26 cellular contexts compared by ENCODE assay signal in the genomic region with DNA sequence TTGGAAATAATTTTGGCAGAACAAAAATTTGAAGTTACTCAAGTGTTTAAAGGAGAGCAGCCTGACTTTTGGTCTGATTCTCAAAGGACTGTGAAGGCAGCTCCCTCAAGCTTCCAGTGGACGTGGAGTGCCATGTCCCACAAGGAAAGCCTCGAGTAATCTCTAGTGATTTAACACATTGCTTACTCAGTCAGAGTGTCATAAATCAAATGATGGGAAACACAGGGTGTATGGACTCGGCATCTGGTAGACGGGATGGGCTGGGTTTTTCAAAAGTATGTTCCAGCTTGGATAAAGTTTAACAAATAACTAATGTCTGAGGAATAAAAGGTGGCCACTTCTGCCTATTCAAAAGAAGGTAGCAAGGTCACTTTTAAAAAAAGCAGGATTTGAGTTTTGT. TPM values are rescaled to one million over a fixed set of nuclear protein-coding genes. Genes with fewer than 3 reads are reported as not detected.
DNase-seq lines count a peak whose midpoint lies in the region; ATAC-seq and TF ChIP-seq lines count a peak whose summit lies in the region.
"Had no signal": no experiment of that assay in that cellular context is flagged by ENCODE, and none has a peak within 500 bp of the region (broad histone marks: within the 10 kb centered on the region; RNA-seq: fewer than 3 reads in every experiment).

No MANE protein-coding gene starts in this region.

- no peaks in the 10 kb centered on the region for H3K79me2 ChIP-seq in smooth muscle cell (ENCODE audit: low read depth)

- no peak overlapping the region for H2AFZ ChIP-seq in smooth muscle cell (ENCODE audit: low read depth)
- H2AFZ ChIP-seq: PC-9 had no signal

- peak overlapping the region; percentile 9 for H3K27ac Mint-ChIP-seq in progenitor cell of endocrine pancreas
- H3K27ac Mint-ChIP-seq: CD8-positive, alpha-beta T cell; IgD-negative memory B cell had no signal

- intact Hi-C loops in left colon (cut with DNase I, micrococcal nuclease) = no loop called here

- 2% methylated on average over 4 of the region's 4 CpGs for WGBS in smooth muscle cell (ENCODE audit: low lambda C conversion rate)

- H3K4me1 ChIP-seq in smooth muscle cell (ENCODE audit: low read depth) = peaks cover 27% of the 10 kb centered on the region

- peak overlapping the region; percentile 18 for H3K9ac ChIP-seq in smooth muscle cell (ENCODE audit: low read depth)

- H3K27me3 Mint-ChIP-seq in progenitor cell of endocrine pancreas = no peaks in the 10 kb centered on the region
- H3K27me3 Mint-ChIP-seq: IgD-negative memory B cell had no signal

- H3K36me3 ChIP-seq in smooth muscle cell (ENCODE audit: low read depth) = no peaks in the 10 kb centered on the region
- H3K36me3 ChIP-seq in MG63 = no peaks in the 10 kb centered on the region

- H3K4me3 Mint-ChIP-seq in progenitor cell of endocrine pancreas (ENCODE audit: low read depth) = no peak overlapping the region
- H3K4me3 Mint-ChIP-seq: CD8-positive, alpha-beta T cell; IgD-negative memory B cell had no signal

- peaks cover 14% of the 10 kb centered on the region for H4K20me1 ChIP-seq in smooth muscle cell (ENCODE audit: low read depth)

- H3K4me2 ChIP-seq in smooth muscle cell = peak overlapping the region; percentile 77
- H3K4me2 ChIP-seq: PC-9 had no signal

- H3K4me3 ChIP-seq in smooth muscle cell (no peak overlapping the region), MG63 (no peak overlapping the region)
- H3K4me3 ChIP-seq: GM12878, PC-9 had no signal

- peaks cover 23% of the 10 kb centered on the region for H3K4me1 Mint-ChIP-seq in progenitor cell of endocrine pancreas (ENCODE audit: low read depth)
- H3K4me1 Mint-ChIP-seq: IgD-negative memory B cell had no signal

- H3K27ac ChIP-seq in smooth muscle cell (ENCODE audit: low read depth) = peak overlapping the region; percentile 78
- H3K27ac ChIP-seq: 22Rv1, PC-9 had no signal

- no peak for TF ChIP-seq CTCF in progenitor cell of endocrine pancreas (IDR thresholded peaks at IDR 0.05; ENCODE audit: unreplicated experiment)
- no peak for TF ChIP-seq CTCF in smooth muscle cell (IDR thresholded peaks at IDR 0.05; ENCODE audit: borderline replicate concordance, insufficient read depth, poor library complexity, severe bottlenecking)

- H3F3A ChIP-seq in smooth muscle cell (ENCODE audit: low read depth) = peaks cover 17% of the 10 kb centered on the region

- ATAC-seq in left colon (peak; percentile 64), GM18498 (IDR thresholded peaks at IDR 0.05; ENCODE audit: unreplicated experiment) (no peak), GM18517 (IDR thresholded peaks at IDR 0.05; ENCODE audit: unreplicated experiment) (no peak)
- ATAC-seq: CD8-positive, alpha-beta T cell; GM12878 had no signal

- H3K9me3 ChIP-seq in smooth muscle cell (replicated peaks; ENCODE audit: low read depth) (no peaks in the 10 kb centered on the region), MG63 (no peaks in the 10 kb centered on the region)

- no peaks in the 10 kb centered on the region for H3K27me3 ChIP-seq in smooth muscle cell (ENCODE audit: low read depth)
- H3K27me3 ChIP-seq in MG63 = no peaks in the 10 kb centered on the region

- DNase-seq in NCI-H82 (lab: John Stamatoyannopoulos, UW) (peak; percentile 21), NCI-H82 treated with DMSO at 0.1 percent for 48 hours (lab: John Stamatoyannopoulos, UW; ENCODE audit: unreplicated experiment) (no peak), left colon (no peak), progenitor cell of endocrine pancreas (ENCODE audit: low spot score, unreplicated experiment) (no peak), smooth muscle cell (lab: John Stamatoyannopoulos, UW; ENCODE audit: unreplicated experiment) (no peak), MG63 (no peak)
- DNase-seq: AML-193; C1 segment of cervical spinal cord; CD8-positive, alpha-beta T cell; DND-41; Kasumi-1; MM.1S; NCI-H1048; NCI-H1436; NCI-H187 treated with DMSO at 0.1 percent for 48 hours; NCI-H2107; NCI-H446 treated with DMSO at 0.1 percent for 48 hours; NCI-H526 treated with DMSO at 0.1 percent for 48 hours; PC-9; RPMI8226; SHP77 had no signal

- H3K9me3 Mint-ChIP-seq in progenitor cell of endocrine pancreas (ENCODE audit: low read depth) = no peaks in the 10 kb centered on the region
- H3K9me3 Mint-ChIP-seq: CD8-positive, alpha-beta T cell; IgD-negative memory B cell had no signal

- H3K36me3 Mint-ChIP-seq in progenitor cell of endocrine pancreas (ENCODE audit: insufficient read depth) = peaks cover 4% of the 10 kb centered on the region

RNA-seq across cellular contexts. Expression of a gene that starts 32.6 kb away (rescaled TPM):
- total RNA-seq in left colon (100 to 1,000 TPM; 116 to 121 TPM), progenitor cell of endocrine pancreas (228 and 235 TPM in 2 replicates), smooth muscle cell (61.8 and 77.4 TPM in 2 replicates)
- polyA plus RNA-seq in smooth muscle cell = 31.0 and 42.8 TPM in 2 replicates
- total RNA-seq in MG63 (2014; rRNA removed; shearing (Covaris generic); ENCODE audit: low replicate concordance) = 35.9 and 78.6 TPM in 2 replicates
